In genomic region chr11:13140028-13140870, GRCh38 we compare ENCODE assay signal across 9 cellular contexts.
DNase-seq lines count a peak whose midpoint lies in the region; ATAC-seq and TF ChIP-seq lines count a peak whose summit lies in the region.
"Had no signal": no experiment of that assay in that cellular context is flagged by ENCODE, and none has a peak within 500 bp of the region (broad histone marks: within the 10 kb centered on the region; RNA-seq: fewer than 3 reads in every experiment).

No MANE protein-coding gene starts in this region.

- no peaks in the 10 kb centered on the region for H3K4me1 Mint-ChIP-seq in effector memory CD8-positive, alpha-beta T cell (ENCODE audit: low read depth in 2 of 2)
- H3K4me1 Mint-ChIP-seq in stimulated activated effector memory CD8-positive, alpha-beta T cell treated with anti-CD3 and anti-CD28 coated beads, Interleukin-12 subunit alpha, Interleukin-12 subunit beta, amount 100 ng/mL, for 72 hours, result no peaks in the 10 kb centered on the region
- H3K4me1 Mint-ChIP-seq: activated naive CD8-positive, alpha-beta T cell treated with anti-CD3 and anti-CD28 coated beads, Interleukin-2, amount 10 ng/mL, durations not matched to agents 7 days and 5 days had no signal

- no peaks in the 10 kb centered on the region for H3K36me3 Mint-ChIP-seq in effector memory CD8-positive, alpha-beta T cell (ENCODE audit: insufficient read depth)
- H3K36me3 Mint-ChIP-seq in stimulated activated effector memory CD8-positive, alpha-beta T cell treated with anti-CD3 and anti-CD28 coated beads, Interleukin-12 subunit alpha, Interleukin-12 subunit beta, amount 100 ng/mL, for 72 hours, result no peaks in the 10 kb centered on the region
- H3K36me3 Mint-ChIP-seq: activated naive CD8-positive, alpha-beta T cell treated with anti-CD3 and anti-CD28 coated beads, Interleukin-2, amount 10 ng/mL, durations not matched to agents 7 days and 5 days had no signal

- no peak overlapping the region for H3K4me3 Mint-ChIP-seq in effector memory CD8-positive, alpha-beta T cell
- no peak overlapping the region for H3K4me3 Mint-ChIP-seq in stimulated activated effector memory CD8-positive, alpha-beta T cell treated with anti-CD3 and anti-CD28 coated beads, Interleukin-12 subunit alpha, Interleukin-12 subunit beta, amount 100 ng/mL, for 72 hours
- H3K4me3 Mint-ChIP-seq: activated naive CD8-positive, alpha-beta T cell treated with anti-CD3 and anti-CD28 coated beads, Interleukin-2, amount 10 ng/mL, durations not matched to agents 7 days and 5 days had no signal

- TF ChIP-seq CTCF in fibroblast of mammary gland (conservative IDR thresholded peaks at IDR 0.05; ENCODE audit: control insufficient read depth, insufficient read depth, low read depth, low read length), result no peak

- DNase-seq in DMS153 treated with DMSO at 0.1 percent for 48 hours (lab: John Stamatoyannopoulos, UW; ENCODE audit: unreplicated experiment) (peak; percentile 60), M059J (ENCODE audit: low read depth) (peak; percentile 94), fibroblast of mammary gland (ENCODE audit: low read depth) (peak; percentile 55), GM19240 (ENCODE audit: insufficient read length, low spot score) (no peak), G401 (ENCODE audit: low spot score) (no peak)
- DNase-seq in effector memory CD8-positive, alpha-beta T cell, result no peak
- DNase-seq in stimulated activated effector memory CD8-positive, alpha-beta T cell treated with anti-CD3 and anti-CD28 coated beads, Interleukin-12 subunit alpha, Interleukin-12 subunit beta, amount 100 ng/mL, for 72 hours (ENCODE audit: low spot score in 2 of 2), result no peak
- DNase-seq: activated naive CD8-positive, alpha-beta T cell treated with anti-CD3 and anti-CD28 coated beads, Interleukin-2, amount 10 ng/mL, durations not matched to agents 7 days and 5 days had no signal

- peaks cover 0 to 5% of the 10 kb centered on the region in 2 donors for H3K9me3 Mint-ChIP-seq in effector memory CD8-positive, alpha-beta T cell
- no peaks in the 10 kb centered on the region for H3K9me3 Mint-ChIP-seq in stimulated activated effector memory CD8-positive, alpha-beta T cell treated with anti-CD3 and anti-CD28 coated beads, Interleukin-12 subunit alpha, Interleukin-12 subunit beta, amount 100 ng/mL, for 72 hours

- H3K27ac Mint-ChIP-seq in effector memory CD8-positive, alpha-beta T cell, result no peak overlapping the region
- H3K27ac Mint-ChIP-seq in stimulated activated effector memory CD8-positive, alpha-beta T cell treated with anti-CD3 and anti-CD28 coated beads, Interleukin-12 subunit alpha, Interleukin-12 subunit beta, amount 100 ng/mL, for 72 hours, result no peak overlapping the region
- H3K27ac Mint-ChIP-seq: activated naive CD8-positive, alpha-beta T cell treated with anti-CD3 and anti-CD28 coated beads, Interleukin-2, amount 10 ng/mL, durations not matched to agents 7 days and 5 days had no signal

- in situ Hi-C loops in G401 (cut with HindIII; ENCODE audit: low sequenced_read_pairs), result no loop called here

- ATAC-seq in GM21576 (IDR thresholded peaks at IDR 0.05; ENCODE audit: unreplicated experiment), result peak; percentile 76
- ATAC-seq in effector memory CD8-positive, alpha-beta T cell (replicated peaks), result no peak
- ATAC-seq in stimulated activated effector memory CD8-positive, alpha-beta T cell treated with anti-CD3 and anti-CD28 coated beads, Interleukin-12 subunit alpha, Interleukin-12 subunit beta, amount 100 ng/mL, for 72 hours, result no peak

- no peak overlapping the region for H3K4me3 ChIP-seq in fibroblast of mammary gland (ENCODE audit: control insufficient read depth, low read depth, low read length)

- H3K27me3 Mint-ChIP-seq in effector memory CD8-positive, alpha-beta T cell, result peaks cover 51 to 71% of the 10 kb centered on the region in 2 donors

Comparison
In these comparisons a context has a peak if more than half of its experiments do, and no peak if none do; other contexts are left out.
1. DNase-seq: peak in DMS153 treated with DMSO at 0.1 percent for 48 hours (single experiment), M059J (single experiment) and fibroblast of mammary gland (single experiment); none in GM19240 (single experiment), effector memory CD8-positive, alpha-beta T cell (0 of 3), stimulated activated effector memory CD8-positive, alpha-beta T cell treated with anti-CD3 and anti-CD28 coated beads, Interleukin-12 subunit alpha, Interleukin-12 subunit beta, amount 100 ng/mL, for 72 hours (0 of 2) and G401 (single experiment).